27 cellular contexts compared by ENCODE assay signal in genomic region chr12:95972832-95973465, GRCh38. TPM values are rescaled to one million over a fixed set of nuclear protein-coding genes. Genes with fewer than 3 reads are reported as not detected.
"Had no signal": no experiment of that assay in that cellular context is flagged by ENCODE, and none has a peak within 500 bp of the region (broad histone marks: within the 10 kb centered on the region; RNA-seq: fewer than 3 reads in every experiment).

No MANE protein-coding gene starts in this region.

- H3K4me1 Mint-ChIP-seq: activated B cell treated with CpG ODN at 0.5 μM for 24 hours; naive thymus-derived CD4-positive, alpha-beta T cell; stimulated activated naive CD8-positive, alpha-beta T cell treated with anti-CD3 and anti-CD28 coated beads, Interleukin-15, amount 100 ng/mL, for 72 hours had no signal

- H3K4me3 ChIP-seq: body of pancreas, colonic mucosa, gastroesophageal sphincter, heart right ventricle, upper lobe of right lung had no signal

- ATAC-seq: activated CD8-positive, alpha-beta T cell treated with anti-CD3 and anti-CD28 coated beads, Interleukin-2, amount 10 ng/mL, durations not matched to agents 7 days and 5 days; body of pancreas; gastroesophageal sphincter; heart right ventricle; left colon; naive thymus-derived CD4-positive, alpha-beta T cell; stimulated activated naive CD8-positive, alpha-beta T cell treated with anti-CD3 and anti-CD28 coated beads, Interleukin-15, amount 100 ng/mL, for 72 hours; upper lobe of right lung had no signal

- H3K4me1 ChIP-seq: body of pancreas, colonic mucosa, gastroesophageal sphincter, heart right ventricle, upper lobe of right lung had no signal

- H3K4me3 Mint-ChIP-seq: activated B cell treated with CpG ODN at 0.5 μM for 24 hours; activated CD8-positive, alpha-beta T cell treated with anti-CD3 and anti-CD28 coated beads, Interleukin-2, amount 10 ng/mL, durations not matched to agents 7 days and 5 days; activated naive CD8-positive, alpha-beta T cell; naive thymus-derived CD4-positive, alpha-beta T cell; stimulated activated naive CD8-positive, alpha-beta T cell treated with anti-CD3 and anti-CD28 coated beads, Interleukin-15, amount 100 ng/mL, for 72 hours had no signal

- H3K27ac ChIP-seq: body of pancreas, colonic mucosa, gastroesophageal sphincter, heart right ventricle, upper lobe of right lung had no signal

- H3K27me3 ChIP-seq: body of pancreas, colonic mucosa, gastroesophageal sphincter, heart right ventricle, upper lobe of right lung had no signal

- H3K9me3 Mint-ChIP-seq: activated B cell treated with CpG ODN at 0.5 μM for 24 hours; naive thymus-derived CD4-positive, alpha-beta T cell; stimulated activated naive CD8-positive, alpha-beta T cell treated with anti-CD3 and anti-CD28 coated beads, Interleukin-15, amount 100 ng/mL, for 72 hours had no signal

- H3K9me3 ChIP-seq: body of pancreas, colonic mucosa, gastroesophageal sphincter, heart right ventricle, upper lobe of right lung had no signal

- DNase-seq: activated B cell treated with CpG ODN at 0.5 μM for 24 hours; activated CD4-positive, alpha-beta T cell treated with anti-CD3 and anti-CD28 coated beads for 48 hours; activated CD8-positive, alpha-beta memory T cell treated with anti-CD3 and anti-CD28 coated beads, Interleukin-2, amount 50 U/mL, for 4 hours; activated CD8-positive, alpha-beta T cell treated with anti-CD3 and anti-CD28 coated beads, Interleukin-2, amount 10 ng/mL, durations not matched to agents 7 days and 5 days; activated gamma-delta T cell; activated T-cell treated with anti-CD3 and anti-CD28 coated beads, Interleukin-2, amount 50 U/mL, for 48 hours; amygdala; body of pancreas; central memory CD4-positive, alpha-beta T cell; colonic mucosa; heart right ventricle; left colon; mammary epithelial cell; naive thymus-derived CD4-positive, alpha-beta T cell; posterior cingulate gyrus; small intestine; stimulated activated CD4-positive, alpha-beta T cell treated with anti-CD3 and anti-CD28 coated beads, Interleukin-4, amount 100 ng/mL, for 4 hours; stimulated activated CD8-positive, alpha-beta memory T cell treated with anti-CD3 and anti-CD28 coated beads, Interleukin-4, amount 100 ng/mL, for 48 hours; stimulated activated naive CD8-positive, alpha-beta T cell treated with anti-CD3 and anti-CD28 coated beads, Interleukin-15, amount 100 ng/mL, for 72 hours; T-helper 2 cell; upper lobe of right lung had no signal

- FAIRE-seq: endometrium, small intestine had no signal

- H3K36me3 ChIP-seq: colonic mucosa, gastroesophageal sphincter, upper lobe of right lung had no signal

- H3K36me3 Mint-ChIP-seq: activated naive CD8-positive, alpha-beta T cell had no signal

- H3K27ac Mint-ChIP-seq: activated B cell treated with CpG ODN at 0.5 μM for 24 hours; activated CD8-positive, alpha-beta T cell treated with anti-CD3 and anti-CD28 coated beads, Interleukin-2, amount 10 ng/mL, durations not matched to agents 7 days and 5 days; activated naive CD8-positive, alpha-beta T cell; naive thymus-derived CD4-positive, alpha-beta T cell; stimulated activated naive CD8-positive, alpha-beta T cell treated with anti-CD3 and anti-CD28 coated beads, Interleukin-15, amount 100 ng/mL, for 72 hours had no signal

- H3K27me3 Mint-ChIP-seq: activated B cell treated with CpG ODN at 0.5 μM for 24 hours; activated naive CD8-positive, alpha-beta T cell; naive thymus-derived CD4-positive, alpha-beta T cell; stimulated activated naive CD8-positive, alpha-beta T cell treated with anti-CD3 and anti-CD28 coated beads, Interleukin-15, amount 100 ng/mL, for 72 hours had no signal

RNA-seq across cellular contexts. Expression of gene HAL, which starts 23.2 kb away (rescaled TPM):
- polyA plus RNA-seq: naive thymus-derived CD4-positive, alpha-beta T cell had no signal

RNA-seq across cellular contexts. Expression of gene CCDC38, which starts 30.5 kb away (rescaled TPM):
- total RNA-seq: activated CD8-positive, alpha-beta T cell treated with anti-CD3 and anti-CD28 coated beads, Interleukin-2, amount 10 ng/mL, durations not matched to agents 7 days and 5 days; body of pancreas; colonic mucosa; gastroesophageal sphincter; left colon; mononuclear cell; temporal lobe; upper lobe of right lung had no signal
- polyA plus RNA-seq: esophagus, mammary epithelial cell had no signal
